In the genomic region with DNA sequence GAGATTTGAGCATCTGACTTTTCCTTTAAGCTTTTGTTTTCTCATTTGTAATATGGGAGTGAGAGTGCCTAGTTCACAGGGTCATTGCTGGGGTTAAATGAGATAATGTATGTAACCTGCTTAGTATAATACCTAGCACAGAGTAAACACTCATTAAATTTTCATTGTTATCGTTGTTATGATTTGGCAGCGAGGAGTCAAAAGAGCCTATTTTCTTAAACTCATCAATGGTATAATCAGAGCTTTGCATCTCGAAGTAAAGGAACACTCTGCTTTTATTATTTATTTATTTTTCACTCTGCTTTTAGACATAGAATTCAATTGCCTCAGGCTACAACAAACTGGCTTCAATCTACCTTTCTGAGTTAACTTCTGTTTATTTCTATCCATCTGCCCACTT, we compare ENCODE assay signal across 1 cellular context.
TF ChIP-seq lines count a peak whose summit lies in the region.

No MANE protein-coding gene starts in this region.

TF ChIP-seq in HepG2, 621 proteins besides CTCF, POLR2A, EP300 and RAD21 (continued from another document):
- TF ChIP-seq, protein P1, sequence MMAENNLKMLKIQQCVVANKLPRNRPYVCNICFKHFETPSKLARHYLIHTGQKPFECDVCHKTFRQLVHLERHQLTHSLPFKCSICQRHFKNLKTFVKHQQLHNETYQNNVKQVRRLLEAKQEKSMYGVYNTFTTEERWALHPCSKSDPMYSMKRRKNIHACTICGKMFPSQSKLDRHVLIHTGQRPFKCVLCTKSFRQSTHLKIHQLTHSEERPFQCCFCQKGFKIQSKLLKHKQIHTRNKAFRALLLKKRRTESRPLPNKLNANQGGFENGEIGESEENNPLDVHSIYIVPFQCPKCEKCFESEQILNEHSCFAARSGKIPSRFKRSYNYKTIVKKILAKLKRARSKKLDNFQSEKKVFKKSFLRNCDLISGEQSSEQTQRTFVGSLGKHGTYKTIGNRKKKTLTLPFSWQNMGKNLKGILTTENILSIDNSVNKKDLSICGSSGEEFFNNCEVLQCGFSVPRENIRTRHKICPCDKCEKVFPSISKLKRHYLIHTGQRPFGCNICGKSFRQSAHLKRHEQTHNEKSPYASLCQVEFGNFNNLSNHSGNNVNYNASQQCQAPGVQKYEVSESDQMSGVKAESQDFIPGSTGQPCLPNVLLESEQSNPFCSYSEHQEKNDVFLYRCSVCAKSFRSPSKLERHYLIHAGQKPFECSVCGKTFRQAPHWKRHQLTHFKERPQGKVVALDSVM (CRISPR knock-in tag; IDR thresholded peaks at IDR 0.05) = no peak
- TF ChIP-seq CCAR2 (optimal IDR thresholded peaks at IDR 0.05; ENCODE audit: low read depth, low read length) = no peak
- no peak for TF ChIP-seq ZNF552 (CRISPR knock-in tag; IDR thresholded peaks at IDR 0.05; ENCODE audit: borderline replicate concordance)
- no peak for TF ChIP-seq SNRNP70 (IDR thresholded peaks at IDR 0.05; ENCODE audit: low read depth, low read length)
- TF ChIP-seq, protein P2, sequence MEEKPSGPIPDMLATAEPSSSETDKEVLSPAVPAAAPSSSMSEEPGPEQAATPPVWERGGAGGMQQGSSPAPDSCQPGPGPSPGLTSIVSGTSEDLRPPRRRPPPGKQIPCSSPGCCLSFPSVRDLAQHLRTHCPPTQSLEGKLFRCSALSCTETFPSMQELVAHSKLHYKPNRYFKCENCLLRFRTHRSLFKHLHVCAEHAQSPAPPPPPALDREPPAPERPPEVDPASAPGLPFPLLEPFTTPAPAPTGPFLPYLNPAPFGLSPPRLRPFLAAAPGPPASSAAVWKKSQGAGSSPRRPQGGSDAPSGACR (CRISPR knock-in tag; IDR thresholded peaks at IDR 0.05) = no peak
- no peak for TF ChIP-seq SRF (IDR thresholded peaks at IDR 0.05; ENCODE audit: low read depth, low read length)
- TF ChIP-seq PHF8 (CRISPR knock-in tag; IDR thresholded peaks at IDR 0.05) = no peak
- TF ChIP-seq ZNF143 (CRISPR knock-in tag; IDR thresholded peaks at IDR 0.05) = no peak
- TF ChIP-seq GATA4 (IDR thresholded peaks at IDR 0.05; ENCODE audit: borderline replicate concordance, low read depth) = no peak
- TF ChIP-seq ZNF563 (CRISPR knock-in tag; IDR thresholded peaks at IDR 0.05) = no peak
